10 cellular contexts compared by ENCODE assay signal in the genomic region with DNA sequence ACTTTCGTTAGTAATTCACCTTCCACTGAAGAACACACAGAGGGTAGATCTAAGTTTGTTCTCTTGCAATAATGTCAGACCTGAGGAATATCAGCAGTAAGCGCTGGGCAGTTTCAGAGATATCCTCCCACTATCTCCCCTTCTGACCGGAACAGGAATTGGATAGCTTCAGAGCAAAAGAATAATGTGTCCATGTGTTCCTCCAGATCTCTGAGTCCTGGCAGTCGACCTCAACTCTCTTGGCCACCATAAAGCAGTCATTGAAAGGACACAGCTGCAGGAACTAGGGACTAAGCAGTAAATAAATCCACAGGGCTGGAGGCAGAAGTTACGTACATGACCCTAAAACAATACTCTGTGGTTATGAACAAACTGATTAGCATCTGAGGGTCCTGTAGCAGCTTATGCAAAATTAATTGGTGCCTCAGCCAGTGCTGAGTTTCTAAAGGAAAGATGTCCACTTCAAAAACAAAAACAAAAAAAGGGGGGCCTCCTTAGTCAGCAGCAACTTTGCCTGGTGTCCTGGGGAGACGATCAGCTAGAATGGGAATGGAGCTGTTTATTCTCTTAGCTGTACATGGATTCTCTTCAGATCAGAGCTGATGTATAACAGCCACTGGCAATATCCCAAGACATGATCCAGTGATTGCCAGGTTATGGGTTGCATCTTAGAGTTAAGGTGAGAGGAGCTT. TPM values are rescaled to one million over a fixed set of nuclear protein-coding genes. Genes with fewer than 3 reads are reported as not detected.
DNase-seq lines count a peak whose midpoint lies in the region; ATAC-seq, FAIRE-seq and TF ChIP-seq lines count a peak whose summit lies in the region.
"Had no signal": no experiment of that assay in that cellular context is flagged by ENCODE, and none has a peak within 500 bp of the region (broad histone marks: within the 10 kb centered on the region; RNA-seq: fewer than 3 reads in every experiment).

No MANE protein-coding gene starts in this region.

- TF ChIP-seq CTCF in K562 (IDR thresholded peaks at IDR 0.05 in 2 of 3, conservative IDR thresholded peaks at IDR 0.05 in 1 of 3; ENCODE audit: insufficient read depth in 2 of 3, low read depth in 1 of 3, low read length in 3 of 3) (peak in 1 of 3 experiments; percentile 17; a peak in 1 of 6 replicates), sigmoid colon (IDR thresholded peaks at IDR 0.05) (peak in 1 of 4 experiments; percentile 23), type B pancreatic cell (conservative IDR thresholded peaks at IDR 0.05) (no peak)

- peak overlapping the region; percentile 97 for H2AFZ ChIP-seq in K562 (ENCODE audit: low read depth, low read length)

- peak; percentile 93 for FAIRE-seq in K562 (lab: Jason Lieb, UNC)

- H3K4me3 ChIP-seq in K562, result no peak overlapping the region
- no peak overlapping the region for H3K4me3 ChIP-seq in sigmoid colon

- H3K4me1 ChIP-seq in K562 (replicated peaks in 1 of 2; ENCODE audit: control insufficient read depth in 2 of 2, insufficient read depth in 2 of 2, low read length in 2 of 2), result peaks cover 0 to 26% of the 10 kb centered on the region in 2 experiments; a peak in 3 of 5 replicates
- peaks cover 0 to 30% (median 19%) of the 10 kb centered on the region in 4 donors for H3K4me1 ChIP-seq in sigmoid colon

- in situ Hi-C loops in K562 (cut with MboI), result loop anchor here (10.0 kb wide), 1 partner anchor 314 kb away; no protein-coding TSS in a partner anchor

- TF ChIP-seq EP300 in K562 (IDR thresholded peaks at IDR 0.05; ENCODE audit: low read length) (peak; percentile 69; the same call in 1 of the 2 replicates), sigmoid colon (IDR thresholded peaks at IDR 0.05) (no peak)

- TF ChIP-seq RAD21 in K562 (CRISPR knock-in tag; conservative IDR thresholded peaks at IDR 0.05 in 1 of 2, IDR thresholded peaks at IDR 0.05 in 1 of 2), result no peak; a peak in 1 of 4 replicates

- TF ChIP-seq POLR2A in K562 (conservative IDR thresholded peaks at IDR 0.05) (peak; percentile 31; the same call in 1 of the 2 replicates), sigmoid colon (IDR thresholded peaks at IDR 0.05) (no peak)

- H3K9me1 ChIP-seq in K562 (ENCODE audit: control insufficient read depth, insufficient read depth, low read length), result no peaks in the 10 kb centered on the region

- H3K27me3 Mint-ChIP-seq in type B pancreatic cell, result no peaks in the 10 kb centered on the region
- no peaks in the 10 kb centered on the region for H3K27me3 Mint-ChIP-seq in activated CD4-positive, alpha-beta T cell treated with anti-CD3 and anti-CD28 coated beads for 36 hours
- H3K27me3 Mint-ChIP-seq: activated naive CD8-positive, alpha-beta T cell treated with anti-CD3 and anti-CD28 coated beads, Interleukin-2, amount 10 ng/mL, durations not matched to agents 7 days and 5 days had no signal

- POLR2A ChIA-PET in K562 (lab: Yijun Ruan, JAX), result interaction anchor here (0.7 to 1.2 kb wide), 4 partner anchors 14 to 231 kb away, joined by 3 to 4 read pairs (median 3); no protein-coding TSS in a partner anchor
- POLR2A ChIA-PET in activated CD4-positive, alpha-beta T cell treated with anti-CD3 and anti-CD28 coated beads for 36 hours (lab: Charles Lee), result no interaction called here

- DNase-seq in ELR (ENCODE audit: low read depth) (peak; percentile 57), K562 (ENCODE audit: extremely low read depth in 1 of 4, low spot score in 3 of 4) (peak; percentile 37 to 78 (median 52)), hypothalamus (lab: John Stamatoyannopoulos, UW) (peak in 34 of 51 donors; percentile 13 to 90 (median 43)), sigmoid colon (peak; percentile 82), type B pancreatic cell (ENCODE audit: extremely low spot score, unreplicated experiment) (no peak), NCI-H187 (lab: John Stamatoyannopoulos, UW) (no peak), epidermal melanocyte (ENCODE audit: insufficient read length, low spot score) (no peak)
- DNase-seq in activated CD4-positive, alpha-beta T cell treated with anti-CD3 and anti-CD28 coated beads for 36 hours, result no peak
- DNase-seq: activated naive CD8-positive, alpha-beta T cell treated with anti-CD3 and anti-CD28 coated beads, Interleukin-2, amount 10 ng/mL, durations not matched to agents 7 days and 5 days had no signal

- H3K9ac ChIP-seq in K562 (ENCODE audit: insufficient read depth in 1 of 2, low read depth in 2 of 2, low read length in 2 of 2), result peak overlapping the region in 1 of 2 experiments; percentile 59; a peak in 2 of 4 replicates

- peak overlapping the region; percentile 80 for H3K27ac ChIP-seq in K562 (ENCODE audit: extremely low read depth, low read depth, low read length)
- H3K27ac ChIP-seq in sigmoid colon, result peak overlapping the region; percentile 63 to 76 (median 71)

- no peaks in the 10 kb centered on the region for H3K79me2 ChIP-seq in K562 (ENCODE audit: control insufficient read depth, insufficient read depth, low read length)

- H3K27ac Mint-ChIP-seq in type B pancreatic cell, result no peak overlapping the region
- no peak overlapping the region for H3K27ac Mint-ChIP-seq in activated CD4-positive, alpha-beta T cell treated with anti-CD3 and anti-CD28 coated beads for 36 hours
- H3K27ac Mint-ChIP-seq: activated naive CD8-positive, alpha-beta T cell treated with anti-CD3 and anti-CD28 coated beads, Interleukin-2, amount 10 ng/mL, durations not matched to agents 7 days and 5 days had no signal

- no peaks in the 10 kb centered on the region for H4K20me1 ChIP-seq in K562 (replicated peaks; ENCODE audit: control insufficient read depth, insufficient read depth, low read length)

- H3K4me2 ChIP-seq in K562 (ENCODE audit: insufficient read depth, low read length), result peak overlapping the region; percentile 67

- H3K4me3 Mint-ChIP-seq in type B pancreatic cell, result no peak overlapping the region
- H3K4me3 Mint-ChIP-seq in activated CD4-positive, alpha-beta T cell treated with anti-CD3 and anti-CD28 coated beads for 36 hours, result no peak overlapping the region
- H3K4me3 Mint-ChIP-seq: activated naive CD8-positive, alpha-beta T cell treated with anti-CD3 and anti-CD28 coated beads, Interleukin-2, amount 10 ng/mL, durations not matched to agents 7 days and 5 days had no signal

- H3K9me3 ChIP-seq in K562 (replicated peaks; ENCODE audit: control insufficient read depth, insufficient read depth, low read depth, low read length) (no peaks in the 10 kb centered on the region), sigmoid colon (no peaks in the 10 kb centered on the region)

- intact Hi-C loops in K562 (cut with micrococcal nuclease) (no loop called here), sigmoid colon (cut with DNase I) (loop anchor here (10.0 kb wide), 1 partner anchor 314 kb away; no protein-coding TSS in a partner anchor)
- intact Hi-C loops in activated CD4-positive, alpha-beta T cell treated with anti-CD3 and anti-CD28 coated beads for 36 hours (cut with DNase I, micrococcal nuclease), result no loop called here

- no TSS peak for BruUV-seq in K562 (replicated peaks; lab: Mats Ljungman, UMichigan)

- H3K4me1 Mint-ChIP-seq in type B pancreatic cell (ENCODE audit: unreplicated experiment), result peaks cover 5% of the 10 kb centered on the region
- H3K4me1 Mint-ChIP-seq in activated CD4-positive, alpha-beta T cell treated with anti-CD3 and anti-CD28 coated beads for 36 hours, result peaks cover 8% of the 10 kb centered on the region

- 8% methylated on average over 6 of the region's 6 CpGs for WGBS in K562 (ENCODE audit: insufficient coverage, low coverage, missing lambda C conversion rate)
- 66 to 71% methylated on average over 6 of the region's 6 CpGs for WGBS in sigmoid colon, 2 donors

- no peaks in the 10 kb centered on the region for H3K27me3 ChIP-seq in K562 (ENCODE audit: control insufficient read depth in 2 of 2, insufficient read depth in 2 of 2, low read length in 2 of 2)
- H3K27me3 ChIP-seq in sigmoid colon, result no peaks in the 10 kb centered on the region

- H3K36me3 ChIP-seq in K562 (ENCODE audit: control insufficient read depth, insufficient read depth, low read length), result no peaks in the 10 kb centered on the region
- no peaks in the 10 kb centered on the region for H3K36me3 ChIP-seq in sigmoid colon

- peak; percentile 90 for ATAC-seq in K562
- ATAC-seq in activated CD4-positive, alpha-beta T cell treated with anti-CD3 and anti-CD28 coated beads for 36 hours, result no peak

- no peaks in the 10 kb centered on the region for H3K9me3 Mint-ChIP-seq in type B pancreatic cell
- no peaks in the 10 kb centered on the region for H3K9me3 Mint-ChIP-seq in activated CD4-positive, alpha-beta T cell treated with anti-CD3 and anti-CD28 coated beads for 36 hours (ENCODE audit: low read depth)
- H3K9me3 Mint-ChIP-seq: activated naive CD8-positive, alpha-beta T cell treated with anti-CD3 and anti-CD28 coated beads, Interleukin-2, amount 10 ng/mL, durations not matched to agents 7 days and 5 days had no signal

- no peaks in the 10 kb centered on the region for H3K36me3 Mint-ChIP-seq in type B pancreatic cell
- no peaks in the 10 kb centered on the region for H3K36me3 Mint-ChIP-seq in activated CD4-positive, alpha-beta T cell treated with anti-CD3 and anti-CD28 coated beads for 36 hours (ENCODE audit: low read depth)

- CTCF ChIA-PET in K562 (lab: Yijun Ruan, JAX; ENCODE audit: low intra/inter-chr PET ratio), result no interaction called here
- CTCF ChIA-PET in activated CD4-positive, alpha-beta T cell treated with anti-CD3 and anti-CD28 coated beads for 36 hours (lab: Charles Lee), result interaction anchor here (0.7 kb wide), 1 partner anchor 162 kb away, joined by 3 read pairs; no protein-coding TSS in a partner anchor

RNA-seq across cellular contexts. Expression of a gene that starts 6.4 kb away (rescaled TPM):
- total RNA-seq in K562 (2011; cell fraction: chromatin; rRNA removed; ENCODE audit: low replicate concordance), result 3.9 and 7.0 TPM in 2 replicates
- total RNA-seq in K562 (2011; cell fraction: nucleolus; rRNA removed), result 2.5 and 3.3 TPM in 2 replicates
- total RNA-seq in K562 (2011; cell fraction: nucleoplasm; rRNA removed), result 3.3 and 4.6 TPM in 2 replicates
- 6.0 and 7.0 TPM in 2 replicates for total RNA-seq in K562 (2014; rRNA removed)
- total RNA-seq in K562 (2014; rRNA removed; fragmentation: Illumina TruSeq; extraction: Trizol), result 10.0 and 14.4 TPM in 2 replicates
- 9.4 and 9.5 TPM in 2 replicates for total RNA-seq in K562 (2015; rRNA removed; fragmentation: Illumina TruSeq; extraction: Trizol)
- 7.5 and 8.0 TPM in 2 replicates for total RNA-seq in K562 (2021)
- polyA plus RNA-seq in K562 (2011; rRNA removed), result 17.4 and 27.6 TPM in 2 replicates
- polyA plus RNA-seq in K562 (2011; cell fraction: cytosol; rRNA removed), result 6.6 and 11.7 TPM in 2 replicates
- polyA plus RNA-seq in K562 (2011; cell fraction: nucleus; rRNA removed), result 7.0 and 9.7 TPM in 2 replicates
- polyA plus RNA-seq in K562 (2012), result 12.9 and 14.9 TPM in 2 replicates
- 10.7 and 12.5 TPM in 2 replicates for polyA plus RNA-seq in K562 (2014; fragmentation: Illumina TruSeq; extraction: Trizol)
- 10 to 100 TPM; 19.0 to 19.7 TPM for polyA plus RNA-seq in K562 (2014; fragmentation: Nextera tagmentation; extraction: Ambion mirVana)
- 9.1 TPM in 2 replicates for polyA plus RNA-seq in K562 (2014; rRNA removed)
- 24.3 and 33.2 TPM in 2 replicates for polyA minus RNA-seq in K562 (2011; rRNA and poly(A)+ RNA removed)
- 1.8 and 8.7 TPM in 2 replicates for polyA minus RNA-seq in K562 (2011; cell fraction: cytosol; rRNA and poly(A)+ RNA removed)
- polyA minus RNA-seq in K562 (2011; cell fraction: nucleus; rRNA and poly(A)+ RNA removed), result 4.0 and 7.3 TPM in 2 replicates
- total RNA-seq in sigmoid colon, result 10 to 100 TPM in 3 of 4 donors, 1 to 10 TPM in 1; 7.7 to 17.2 (median 12.3) TPM
- 1 to 10 TPM; 6.0 to 9.6 (median 6.6) TPM for polyA plus RNA-seq in sigmoid colon
- 12.4 and 22.9 TPM in 2 replicates for total RNA-seq in type B pancreatic cell (ENCODE audit: low replicate concordance)
- total RNA-seq in activated CD4-positive, alpha-beta T cell treated with anti-CD3 and anti-CD28 coated beads for 36 hours, result under 1 TPM; 0.32 to 0.71 TPM

RNA-seq across cellular contexts. Expression of a gene that starts 57.1 kb away (rescaled TPM):
- total RNA-seq in K562 (2011; cell fraction: chromatin; rRNA removed; ENCODE audit: low replicate concordance), result 0.25 and 0.79 TPM in 2 replicates
- total RNA-seq in K562 (2011; cell fraction: nucleolus; rRNA removed), result 0.13 TPM in 1 of 2 replicates, not detected in the other
- 0.61 TPM in 1 of 2 replicates, not detected in the other for total RNA-seq in K562 (2011; cell fraction: nucleoplasm; rRNA removed)
- total RNA-seq in K562 (2014; rRNA removed) (0.12 and 0.14 TPM in 2 replicates), K562 (2014; rRNA removed; fragmentation: Illumina TruSeq; extraction: Trizol) (0.06 and 0.25 TPM in 2 replicates), K562 (2015; rRNA removed; fragmentation: Illumina TruSeq; extraction: Trizol) (0.11 TPM in 2 replicates), K562 (2021) (0.09 and 0.20 TPM in 2 replicates), sigmoid colon (not detected), type B pancreatic cell (ENCODE audit: low replicate concordance) (1.6 and 7.2 TPM in 2 replicates)
- polyA plus RNA-seq in K562 (2011; rRNA removed) (0.19 and 0.46 TPM in 2 replicates), K562 (2014; fragmentation: Illumina TruSeq; extraction: Trizol) (0.21 TPM in 1 of 2 replicates, not detected in the other), K562 (2014; fragmentation: Nextera tagmentation; extraction: Ambion mirVana) (under 1 TPM; 0.06 to 0.07 TPM), K562 (2014; rRNA removed) (0.28 TPM in 1 of 2 replicates, not detected in the other), sigmoid colon (under 1 TPM in 2 of 3 donors, not detected in 1; under 0.01 to 0.60 TPM)
- polyA plus RNA-seq in K562 (2011; cell fraction: cytosol; rRNA removed), result 0.03 and 0.09 TPM in 2 replicates
- polyA plus RNA-seq in K562 (2011; cell fraction: nucleus; rRNA removed), result 0.14 and 0.15 TPM in 2 replicates
- polyA plus RNA-seq in K562 (2012), result 0.14 and 0.23 TPM in 2 replicates
- polyA minus RNA-seq in K562 (2011; rRNA and poly(A)+ RNA removed), result 0.21 and 0.28 TPM in 2 replicates
- polyA minus RNA-seq in K562 (2011; cell fraction: cytosol; rRNA and poly(A)+ RNA removed), result not detected in 2 replicates
- 0.22 TPM in 1 of 2 replicates, not detected in the other for polyA minus RNA-seq in K562 (2011; cell fraction: nucleus; rRNA and poly(A)+ RNA removed)
- under 1 TPM in 1 of 2 experiments, not detected in 1; 0.11 TPM for total RNA-seq in activated CD4-positive, alpha-beta T cell treated with anti-CD3 and anti-CD28 coated beads for 36 hours
- total RNA-seq: activated naive CD8-positive, alpha-beta T cell treated with anti-CD3 and anti-CD28 coated beads, Interleukin-2, amount 10 ng/mL, durations not matched to agents 7 days and 5 days; Daoy had no signal

RNA-seq across cellular contexts. Expression of a gene that starts 57.6 kb away (rescaled TPM):
- 1.1 and 3.9 TPM in 2 replicates for total RNA-seq in K562 (2011; cell fraction: chromatin; rRNA removed; ENCODE audit: low replicate concordance)
- total RNA-seq in K562 (2011; cell fraction: nucleolus; rRNA removed), result 0.33 and 0.92 TPM in 2 replicates
- total RNA-seq in K562 (2011; cell fraction: nucleoplasm; rRNA removed), result 1.5 and 2.0 TPM in 2 replicates
- total RNA-seq in K562 (2014; rRNA removed) (3.2 and 4.7 TPM in 2 replicates), K562 (2014; rRNA removed; fragmentation: Illumina TruSeq; extraction: Trizol) (8.6 and 8.9 TPM in 2 replicates), K562 (2015; rRNA removed; fragmentation: Illumina TruSeq; extraction: Trizol) (5.8 and 6.3 TPM in 2 replicates), K562 (2021) (6.2 and 6.4 TPM in 2 replicates), sigmoid colon (1 to 10 TPM in 1 of 4 donors, under 1 TPM in 3; 0.36 to 1.9 (median 0.77) TPM), type B pancreatic cell (ENCODE audit: low replicate concordance) (5.9 and 10.2 TPM in 2 replicates)
- polyA plus RNA-seq in K562 (2011; rRNA removed) (6.0 and 7.5 TPM in 2 replicates), K562 (2014; fragmentation: Illumina TruSeq; extraction: Trizol) (6.4 and 7.0 TPM in 2 replicates), K562 (2014; fragmentation: Nextera tagmentation; extraction: Ambion mirVana) (1 to 10 TPM; 5.9 to 7.6 TPM), K562 (2014; rRNA removed) (4.2 and 4.5 TPM in 2 replicates), sigmoid colon (1 to 10 TPM; 1.2 to 2.1 (median 1.2) TPM)
- polyA plus RNA-seq in K562 (2011; cell fraction: cytosol; rRNA removed), result 1.3 and 2.5 TPM in 2 replicates
- 1.4 and 2.0 TPM in 2 replicates for polyA plus RNA-seq in K562 (2011; cell fraction: nucleus; rRNA removed)
- 3.5 and 5.3 TPM in 2 replicates for polyA plus RNA-seq in K562 (2012)
- polyA minus RNA-seq in K562 (2011; rRNA and poly(A)+ RNA removed), result 6.9 and 9.7 TPM in 2 replicates
- polyA minus RNA-seq in K562 (2011; cell fraction: cytosol; rRNA and poly(A)+ RNA removed), result 2.4 and 3.3 TPM in 2 replicates
- 1.3 and 3.0 TPM in 2 replicates for polyA minus RNA-seq in K562 (2011; cell fraction: nucleus; rRNA and poly(A)+ RNA removed)
- total RNA-seq in activated CD4-positive, alpha-beta T cell treated with anti-CD3 and anti-CD28 coated beads for 36 hours, result 1 to 10 TPM; 8.0 to 9.5 TPM

Comparison
In these comparisons a context has a peak if more than half of its experiments do, and no peak if none do; other contexts are left out.
1. DNase-seq: peak in ELR (single experiment), K562 (4 of 4), hypothalamus (34 of 51) and sigmoid colon (single experiment); none in type B pancreatic cell (single experiment), NCI-H187 (0 of 2), activated CD4-positive, alpha-beta T cell treated with anti-CD3 and anti-CD28 coated beads for 36 hours (single experiment) and epidermal melanocyte (single experiment).